23 cellular contexts compared by ENCODE assay signal in the genomic region with DNA sequence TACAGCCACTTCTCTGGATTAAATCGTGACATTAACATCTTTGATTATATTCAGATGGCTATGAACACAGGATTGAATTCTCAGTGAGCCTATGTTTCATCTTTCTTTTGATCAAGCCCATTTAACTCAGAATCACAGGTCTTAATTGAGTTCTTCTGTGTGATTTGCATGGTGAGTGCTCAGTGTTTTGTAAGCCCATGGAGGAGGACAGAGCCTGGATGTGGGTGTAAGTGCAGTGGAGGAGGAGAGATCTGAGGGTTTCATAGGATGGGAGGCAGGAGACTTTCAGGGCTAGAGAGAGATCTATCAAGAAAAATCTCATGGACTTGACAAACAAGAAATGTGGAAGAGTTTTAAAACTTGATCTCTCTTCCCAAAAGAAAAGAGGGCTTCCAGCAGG. TPM values are rescaled to one million over a fixed set of nuclear protein-coding genes. Genes with fewer than 3 reads are reported as not detected.
DNase-seq lines count a peak whose midpoint lies in the region; ATAC-seq lines count a peak whose summit lies in the region.
"Had no signal": no experiment of that assay in that cellular context is flagged by ENCODE, and none has a peak within 500 bp of the region (broad histone marks: within the 10 kb centered on the region; RNA-seq: fewer than 3 reads in every experiment).

No MANE protein-coding gene starts in this region.

- no peak for DNase-seq in activated T-cell treated with anti-CD3 and anti-CD28 coated beads, Interleukin-2, amount 50 U/mL, for 4 hours
- DNase-seq in activated T-cell treated with anti-CD3 and anti-CD28 coated beads for 4 hours (no peak), EL (no peak), NCI-H1436 treated with DMSO at 0.1 percent for 48 hours (lab: John Stamatoyannopoulos, UW) (no peak), NCI-H510A treated with DMSO at 0.1 percent for 48 hours (lab: John Stamatoyannopoulos, UW) (no peak)
- no peak for DNase-seq in activated naive CD8-positive, alpha-beta T cell treated with anti-CD3 and anti-CD28 coated beads, Interleukin-2, amount 50 U/mL, for 24 hours
- DNase-seq in stimulated activated effector memory CD8-positive, alpha-beta T cell treated with anti-CD3 and anti-CD28 coated beads, Interleukin-12 subunit alpha, Interleukin-12 subunit beta, amount 100 ng/mL, for 72 hours (ENCODE audit: low spot score in 2 of 2), result no peak
- DNase-seq: esophagus squamous epithelium, HCEC 1CT, left lung, MG63, NCI-H1694 treated with DMSO at 0.1 percent for 48 hours, NCI-H345, right cardiac atrium, stomach, upper lobe of right lung had no signal

- no peaks in the 10 kb centered on the region for H3K9me3 Mint-ChIP-seq in activated T-cell treated with anti-CD3 and anti-CD28 coated beads, Interleukin-2, amount 50 U/mL, for 4 hours
- H3K9me3 Mint-ChIP-seq in IgD-negative memory B cell, result no peaks in the 10 kb centered on the region
- H3K9me3 Mint-ChIP-seq in activated naive CD8-positive, alpha-beta T cell treated with anti-CD3 and anti-CD28 coated beads, Interleukin-2, amount 50 U/mL, for 24 hours, result no peaks in the 10 kb centered on the region
- H3K9me3 Mint-ChIP-seq in stimulated activated effector memory CD8-positive, alpha-beta T cell treated with anti-CD3 and anti-CD28 coated beads, Interleukin-12 subunit alpha, Interleukin-12 subunit beta, amount 100 ng/mL, for 72 hours, result no peaks in the 10 kb centered on the region

- peak overlapping the region in 2 of 3 donors; percentile 87 to 98 for H3K27ac Mint-ChIP-seq in IgD-negative memory B cell
- peak overlapping the region; percentile 99 for H3K27ac Mint-ChIP-seq in activated naive CD8-positive, alpha-beta T cell treated with anti-CD3 and anti-CD28 coated beads, Interleukin-2, amount 50 U/mL, for 24 hours
- H3K27ac Mint-ChIP-seq in stimulated activated effector memory CD8-positive, alpha-beta T cell treated with anti-CD3 and anti-CD28 coated beads, Interleukin-12 subunit alpha, Interleukin-12 subunit beta, amount 100 ng/mL, for 72 hours, result peak overlapping the region; percentile 79

- peaks cover 67% of the 10 kb centered on the region for H3K4me1 Mint-ChIP-seq in activated T-cell treated with anti-CD3 and anti-CD28 coated beads, Interleukin-2, amount 50 U/mL, for 4 hours (ENCODE audit: low read depth)
- H3K4me1 Mint-ChIP-seq in IgD-negative memory B cell, result peaks cover 27 to 55% (median 45%) of the 10 kb centered on the region in 3 donors
- H3K4me1 Mint-ChIP-seq in activated naive CD8-positive, alpha-beta T cell treated with anti-CD3 and anti-CD28 coated beads, Interleukin-2, amount 50 U/mL, for 24 hours, result peaks cover 77% of the 10 kb centered on the region
- peaks cover 46% of the 10 kb centered on the region for H3K4me1 Mint-ChIP-seq in stimulated activated effector memory CD8-positive, alpha-beta T cell treated with anti-CD3 and anti-CD28 coated beads, Interleukin-12 subunit alpha, Interleukin-12 subunit beta, amount 100 ng/mL, for 72 hours

- no peaks in the 10 kb centered on the region for H3K27me3 Mint-ChIP-seq in activated T-cell treated with anti-CD3 and anti-CD28 coated beads, Interleukin-2, amount 50 U/mL, for 4 hours (ENCODE audit: low read depth)
- H3K27me3 Mint-ChIP-seq in IgD-negative memory B cell, result no peaks in the 10 kb centered on the region
- H3K27me3 Mint-ChIP-seq in activated naive CD8-positive, alpha-beta T cell treated with anti-CD3 and anti-CD28 coated beads, Interleukin-2, amount 50 U/mL, for 24 hours, result no peaks in the 10 kb centered on the region

- ATAC-seq in activated T-cell treated with anti-CD3 and anti-CD28 coated beads, Interleukin-2, amount 50 U/mL, for 4 hours, result no peak
- ATAC-seq in activated naive CD8-positive, alpha-beta T cell treated with anti-CD3 and anti-CD28 coated beads, Interleukin-2, amount 50 U/mL, for 24 hours, result no peak
- ATAC-seq in stimulated activated effector memory CD8-positive, alpha-beta T cell treated with anti-CD3 and anti-CD28 coated beads, Interleukin-12 subunit alpha, Interleukin-12 subunit beta, amount 100 ng/mL, for 72 hours, result no peak
- ATAC-seq: left lung, right cardiac atrium, upper lobe of right lung had no signal

- peaks cover 1% of the 10 kb centered on the region for H3K36me3 Mint-ChIP-seq in activated T-cell treated with anti-CD3 and anti-CD28 coated beads, Interleukin-2, amount 50 U/mL, for 4 hours (ENCODE audit: insufficient read depth)
- H3K36me3 Mint-ChIP-seq in IgD-negative memory B cell, result peaks cover 3% of the 10 kb centered on the region
- H3K36me3 Mint-ChIP-seq in activated naive CD8-positive, alpha-beta T cell treated with anti-CD3 and anti-CD28 coated beads, Interleukin-2, amount 50 U/mL, for 24 hours (ENCODE audit: low read depth), result peaks cover 2% of the 10 kb centered on the region
- H3K36me3 Mint-ChIP-seq in stimulated activated effector memory CD8-positive, alpha-beta T cell treated with anti-CD3 and anti-CD28 coated beads, Interleukin-12 subunit alpha, Interleukin-12 subunit beta, amount 100 ng/mL, for 72 hours, result no peaks in the 10 kb centered on the region

- peak overlapping the region; percentile 52 for H3K4me3 Mint-ChIP-seq in activated T-cell treated with anti-CD3 and anti-CD28 coated beads, Interleukin-2, amount 50 U/mL, for 4 hours
- H3K4me3 Mint-ChIP-seq in IgD-negative memory B cell, result peak overlapping the region in 2 of 4 donors; percentile 61 to 74
- H3K4me3 Mint-ChIP-seq in activated naive CD8-positive, alpha-beta T cell treated with anti-CD3 and anti-CD28 coated beads, Interleukin-2, amount 50 U/mL, for 24 hours, result peak overlapping the region; percentile 36
- peak overlapping the region; percentile 62 for H3K4me3 Mint-ChIP-seq in stimulated activated effector memory CD8-positive, alpha-beta T cell treated with anti-CD3 and anti-CD28 coated beads, Interleukin-12 subunit alpha, Interleukin-12 subunit beta, amount 100 ng/mL, for 72 hours

RNA-seq across cellular contexts. Expression of gene TESPA1, which starts 5.3 kb away (rescaled TPM):
- total RNA-seq in activated T-cell treated with anti-CD3 and anti-CD28 coated beads, Interleukin-2, amount 50 U/mL, for 4 hours, result 100 to 1,000 TPM in 1 of 3 donors, 10 to 100 TPM in 2; 89.6 to 102 (median 94.8) TPM
- polyA plus RNA-seq in IgD-negative memory B cell, result 18.7 TPM
- total RNA-seq: bronchial epithelial cell, osteocyte had no signal
- polyA plus RNA-seq: AG04450 had no signal

RNA-seq across cellular contexts. Expression of gene NEUROD4, which starts 29.9 kb away (rescaled TPM):
- total RNA-seq in activated T-cell treated with anti-CD3 and anti-CD28 coated beads, Interleukin-2, amount 50 U/mL, for 4 hours, result not detected
- polyA plus RNA-seq in IgD-negative memory B cell, result not detected
- total RNA-seq: bronchial epithelial cell; esophagus squamous epithelium; left lung; mucosa of gallbladder; osteocyte; right cardiac atrium; stomach; T-helper 1 cell treated with Interleukin-12 subunit alpha and Interleukin-12 subunit beta and Interleukin-4 antibody, amounts not matched to agents 30 ng/mL and 1 ng/mL, for 36 hours; upper lobe of right lung had no signal
- polyA plus RNA-seq: adipose tissue, AG04450, right cardiac atrium, stomach had no signal
